Comparison of ENCODE assay signal across 8 cellular contexts in the genomic region with DNA sequence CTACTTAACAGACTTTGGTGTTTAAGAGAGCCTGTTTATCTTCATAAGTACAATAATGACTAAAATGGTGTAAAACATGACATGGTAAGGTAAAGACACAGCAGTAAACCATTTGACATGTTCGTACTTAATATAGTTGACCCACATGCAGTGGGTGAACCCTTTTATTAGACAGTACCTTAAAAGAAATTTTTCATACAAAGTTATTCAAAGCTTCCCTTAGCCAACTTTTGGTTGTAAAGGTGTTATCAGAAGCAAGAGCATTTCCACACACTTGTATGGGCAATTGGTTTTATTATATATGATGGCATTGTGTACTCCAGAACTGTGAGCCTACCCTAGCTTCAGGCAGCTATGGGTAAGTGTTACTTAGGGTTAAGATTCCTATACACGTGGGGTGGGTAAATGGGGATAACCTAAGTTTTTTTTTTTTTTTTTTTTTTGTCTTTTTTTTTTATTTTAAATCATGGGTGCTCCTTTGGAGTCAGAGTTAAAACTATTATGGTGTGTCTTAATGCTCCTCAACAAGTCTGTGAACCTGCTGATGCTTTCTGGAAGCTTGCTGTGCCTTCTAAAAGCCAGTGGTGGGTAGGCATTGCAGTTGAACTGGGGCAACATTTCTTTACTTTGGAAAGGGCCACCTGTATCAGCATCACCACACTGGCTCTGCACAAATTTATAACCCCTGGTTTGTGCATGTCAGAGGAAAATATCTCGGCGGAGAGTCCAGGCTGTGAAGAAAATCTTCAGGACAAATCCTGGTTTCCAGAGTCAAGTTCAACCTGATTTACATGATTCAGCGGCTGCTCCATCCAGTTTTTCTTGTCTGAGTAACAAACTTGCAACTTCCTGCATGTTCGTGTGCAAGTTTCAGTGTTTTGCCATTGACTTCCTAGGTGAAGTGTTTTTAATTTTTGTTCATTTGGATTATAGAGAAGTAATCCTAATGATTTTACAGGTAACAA. TPM values are rescaled to one million over a fixed set of nuclear protein-coding genes. Genes with fewer than 3 reads are reported as not detected.
DNase-seq lines count a peak whose midpoint lies in the region; ATAC-seq and TF ChIP-seq lines count a peak whose summit lies in the region.

No MANE protein-coding gene starts in this region.

- POLR2A ChIA-PET in AG04450 (lab: Yijun Ruan, JAX) = interaction anchor here (0.6 to 0.8 kb wide), 2 partner anchors 259 to 303 kb away, joined by 3 read pairs; a partner anchor contains a TSS

- peaks cover 37% of the 10 kb centered on the region for H3K4me1 Mint-ChIP-seq in HFFc6 (ENCODE audit: low read depth)

- peak overlapping the region; percentile 100 for H3K27ac Mint-ChIP-seq in HFFc6

- no peaks in the 10 kb centered on the region for H3K27me3 ChIP-seq in AG04450 (ENCODE audit: control insufficient read depth, insufficient read depth, low read length)
- no peaks in the 10 kb centered on the region for H3K27me3 ChIP-seq in thyroid gland

- H3K4me3 ChIP-seq in AG04450 (ENCODE audit: low read depth, low read length) (peak overlapping the region; percentile 90), thyroid gland (replicated peaks in 1 of 3) (peak overlapping the region in 1 of 3 donors; percentile 91)

- H3K27me3 Mint-ChIP-seq in HFFc6 (ENCODE audit: insufficient read depth) = peaks cover 14% of the 10 kb centered on the region

- 29 to 32% methylated on average over 6 of the region's 6 CpGs for WGBS in thyroid gland, 2 donors

- H3K36me3 ChIP-seq in thyroid gland = peaks cover 4 to 11% of the 10 kb centered on the region in 2 donors

- H3K27ac ChIP-seq in AG04450 (ENCODE audit: low read depth, low read length) (no peak overlapping the region), thyroid gland (peak overlapping the region in 2 of 3 donors; percentile 33 to 99)

- no peak for TF ChIP-seq POLR2A in thyroid gland (IDR thresholded peaks at IDR 0.05)

- no peak for DNase-seq in AG04450 (ENCODE audit: low read depth, low spot score)
- peak; percentile 22 for DNase-seq in HFFc6
- peak; percentile 62 for DNase-seq in amniotic epithelial cell (ENCODE audit: low read depth)
- DNase-seq in kidney tubule cell (ENCODE audit: low spot score) = peak; percentile 67
- DNase-seq in thyroid gland = peak; percentile 21 to 26

- H3K4me1 ChIP-seq in thyroid gland = peaks cover 17 to 28% of the 10 kb centered on the region in 2 donors

- H3K9me3 ChIP-seq in AG04450 (ENCODE audit: control insufficient read depth, insufficient read depth, low read length) (no peaks in the 10 kb centered on the region; the same call in 1 of the 2 replicates), thyroid gland (no peaks in the 10 kb centered on the region)

- TF ChIP-seq CTCF in AG04450 (IDR thresholded peaks at IDR 0.05; ENCODE audit: low read depth, low read length) (no peak), HFFc6 (IDR thresholded peaks at IDR 0.05) (no peak), thyroid gland (IDR thresholded peaks at IDR 0.05) (no peak)

- H3K9me3 Mint-ChIP-seq in HFFc6 = no peaks in the 10 kb centered on the region

- H3K4me3 Mint-ChIP-seq in HFFc6 = peak overlapping the region; percentile 100

- peaks cover 65% of the 10 kb centered on the region for H3K36me3 Mint-ChIP-seq in HFFc6 (ENCODE audit: low read depth)

- intact Hi-C loops in thyroid gland (cut with DNase I) = loop anchor here (5.0 to 10.0 kb wide), 2 partner anchors 32 to 85 kb away; a partner anchor contains a TSS

- CTCF ChIA-PET in AG04450 (lab: Charles Lee) = interaction anchor here (0.6 to 1.1 kb wide), 4 partner anchors 119 to 259 kb away, joined by 3 to 4 read pairs (median 3); a partner anchor contains a TSS

- no peak for ATAC-seq in HG03457 (IDR thresholded peaks at IDR 0.05; ENCODE audit: unreplicated experiment)
- no peak for ATAC-seq in HG02759 (IDR thresholded peaks at IDR 0.05; ENCODE audit: unreplicated experiment)
- ATAC-seq in HG03469 (IDR thresholded peaks at IDR 0.05; ENCODE audit: unreplicated experiment) = no peak

RNA-seq across cellular contexts. Expression of a gene that starts 3.3 kb away (rescaled TPM):
- polyA plus RNA-seq in AG04450 (2011; rRNA removed) = 20.0 and 32.7 TPM in 2 replicates
- 23.1 and 43.8 TPM in 2 replicates for polyA minus RNA-seq in AG04450 (2011; rRNA and poly(A)+ RNA removed)
- 10 to 100 TPM; 22.4 to 26.6 (median 24.7) TPM for total RNA-seq in HFFc6 (2021; fragmentation: NEBNext Ultra II Directional; extraction: Animal tissue kit (Norgen Biotek cat#: 25700))
- total RNA-seq in thyroid gland = 100 to 1,000 TPM in 3 of 4 donors, 10 to 100 TPM in 1; 77.2 to 168 (median 112) TPM

RNA-seq across cellular contexts. Expression of a gene that starts 33.3 kb away (rescaled TPM):
- 7.7 and 8.6 TPM in 2 replicates for polyA plus RNA-seq in AG04450 (2011; rRNA removed)
- polyA minus RNA-seq in AG04450 (2011; rRNA and poly(A)+ RNA removed) = 5.8 and 7.0 TPM in 2 replicates
- 10 to 100 TPM; 11.9 to 16.5 (median 13.1) TPM for total RNA-seq in HFFc6 (2021; fragmentation: NEBNext Ultra II Directional; extraction: Animal tissue kit (Norgen Biotek cat#: 25700))
- total RNA-seq in thyroid gland = 10 to 100 TPM; 25.8 to 31.3 (median 30.1) TPM
